In genomic region chr6:36650848-36651247, GRCh38 we compare ENCODE assay signal across 11 cellular contexts. TPM values are rescaled to one million over a fixed set of nuclear protein-coding genes. Genes with fewer than 3 reads are reported as not detected.
DNase-seq lines count a peak whose midpoint lies in the region; ATAC-seq and TF ChIP-seq lines count a peak whose summit lies in the region.
"Had no signal": no experiment of that assay in that cellular context is flagged by ENCODE, and none has a peak within 500 bp of the region (broad histone marks: within the 10 kb centered on the region; RNA-seq: fewer than 3 reads in every experiment).

No MANE protein-coding gene starts in this region.

- no peak overlapping the region for H3K4me3 ChIP-seq in prostate gland
- H3K4me3 ChIP-seq: esophagus muscularis mucosa, lower lobe of right lung had no signal

- no peaks in the 10 kb centered on the region for H3K27me3 ChIP-seq in prostate gland (replicated peaks; ENCODE audit: insufficient read depth)

- intact Hi-C loops in prostate gland (cut with DNase I): no loop called here

- WGBS in prostate gland: 19% methylated on average over 2 of the region's 2 CpGs

- no peak for TF ChIP-seq POLR2A in prostate gland (IDR thresholded peaks at IDR 0.05)

- TF ChIP-seq CTCF in prostate gland (IDR thresholded peaks at IDR 0.05): no peak

- H3K36me3 ChIP-seq in prostate gland: no peaks in the 10 kb centered on the region
- H3K36me3 ChIP-seq: esophagus muscularis mucosa, lower lobe of right lung had no signal

- peaks cover 3% of the 10 kb centered on the region for H3K4me1 ChIP-seq in prostate gland (replicated peaks)

- H3K27ac ChIP-seq in prostate gland: no peak overlapping the region
- H3K27ac ChIP-seq: esophagus muscularis mucosa, lower lobe of right lung had no signal

- peak; percentile 74 for ATAC-seq in HG03159 (IDR thresholded peaks at IDR 0.05; ENCODE audit: unreplicated experiment)
- ATAC-seq in GM18517 (IDR thresholded peaks at IDR 0.05; ENCODE audit: unreplicated experiment): no peak
- ATAC-seq: lower lobe of right lung had no signal

- H3K9me3 ChIP-seq in prostate gland: no peaks in the 10 kb centered on the region
- H3K9me3 ChIP-seq: esophagus muscularis mucosa, lower lobe of right lung had no signal

- DNase-seq in GM19238 (ENCODE audit: insufficient read length, low spot score) (peak; percentile 59), SKM-1 treated with dmso at 0.1 percent for 144 hours (lab: John Stamatoyannopoulos, UW; ENCODE audit: unreplicated experiment) (peak; percentile 68), prostate gland (ENCODE audit: low spot score) (peak; percentile 15), cerebellar nuclear complex (lab: John Stamatoyannopoulos, UW) (no peak), NCI-H2081 (lab: John Stamatoyannopoulos, UW) (no peak)
- DNase-seq: activated CD4-positive, alpha-beta T cell treated with anti-CD3 and anti-CD28 coated beads, Interleukin-2, amount 10 ng/mL, durations not matched to agents 7 days and 5 days; lower lobe of right lung had no signal

RNA-seq across cellular contexts. Expression of gene CDKN1A, which starts 27.7 kb away (rescaled TPM):
- 100 to 1,000 TPM in 1 of 2 donors, 10 to 100 TPM in 1; 69.7 to 148 TPM for total RNA-seq in prostate gland

RNA-seq across cellular contexts. Expression of gene RAB44, which starts 46.8 kb away (rescaled TPM):
- total RNA-seq in prostate gland: under 1 TPM; 0.14 to 0.45 TPM
- total RNA-seq: skeletal muscle tissue had no signal

RNA-seq across cellular contexts. Expression of gene SRSF3, which starts 56.7 kb away (rescaled TPM):
- 100 to 1,000 TPM; 111 to 153 TPM for total RNA-seq in prostate gland

Comparison
In these comparisons a context has a peak if more than half of its experiments do, and no peak if none do; other contexts are left out.
1. DNase-seq: peak in GM19238 (single experiment), SKM-1 treated with dmso at 0.1 percent for 144 hours (single experiment) and prostate gland (single experiment); none in cerebellar nuclear complex (0 of 2) and NCI-H2081 (0 of 2).